In genomic region chr14:105203057-105203494, GRCh38 we compare ENCODE assay signal across 7 cellular contexts. TPM values are rescaled to one million over a fixed set of nuclear protein-coding genes. Genes with fewer than 3 reads are reported as not detected.
DNase-seq lines count a peak whose midpoint lies in the region; ATAC-seq and TF ChIP-seq lines count a peak whose summit lies in the region.

No MANE protein-coding gene starts in this region.

- CTCF ChIA-PET in activated CD4-positive, alpha-beta T cell treated with anti-CD3 and anti-CD28 coated beads, Interleukin-2, amount 10 ng/mL, durations not matched to agents 7 days and 5 days (lab: Charles Lee) = interaction anchor here (0.6 to 1.9 kb wide), 4 partner anchors 9 to 1640 kb away, joined by 3 to 4 read pairs (median 3); partner anchors contain the start of genes BAG5 and COA8

- peaks cover 9% of the 10 kb centered on the region for H3K27me3 Mint-ChIP-seq in activated CD4-positive, alpha-beta T cell treated with anti-CD3 and anti-CD28 coated beads, Interleukin-2, amount 10 ng/mL, durations not matched to agents 7 days and 5 days

- TF ChIP-seq CTCF in GM12875 (IDR thresholded peaks at IDR 0.05; ENCODE audit: borderline replicate concordance, insufficient read depth, low read depth, low read length) (peak; percentile 93), coronary artery (IDR thresholded peaks at IDR 0.05) (peak; percentile 92), lung (IDR thresholded peaks at IDR 0.05; ENCODE audit: control extremely low read depth, extremely low read depth) (peak; percentile 55)

- H3K4me3 ChIP-seq in GM12875 (ENCODE audit: low read depth, low read length) (no peak overlapping the region), coronary artery (no peak overlapping the region), lung (no peak overlapping the region)

- DNase-seq in NCI-H1930 (lab: John Stamatoyannopoulos, UW) (peak; percentile 18 to 62), coronary artery (ENCODE audit: low spot score) (no peak), lung (ENCODE audit: low spot score) (peak; percentile 77)
- peak; percentile 62 for DNase-seq in activated CD4-positive, alpha-beta T cell treated with anti-CD3 and anti-CD28 coated beads, Interleukin-2, amount 10 ng/mL, durations not matched to agents 7 days and 5 days
- DNase-seq in stimulated activated CD8-positive, alpha-beta memory T cell treated with anti-CD3 and anti-CD28 coated beads, Interleukin-2, amount 100 ng/mL, for 48 hours (ENCODE audit: low read depth in 2 of 2) = peak; percentile 53 to 57

- no peaks in the 10 kb centered on the region for H3K9me3 Mint-ChIP-seq in activated CD4-positive, alpha-beta T cell treated with anti-CD3 and anti-CD28 coated beads, Interleukin-2, amount 10 ng/mL, durations not matched to agents 7 days and 5 days

- 8 to 13% methylated on average over 14 to 18 of the region's 18 CpGs for WGBS in lung, 2 donors

- H3K27ac Mint-ChIP-seq in activated CD4-positive, alpha-beta T cell treated with anti-CD3 and anti-CD28 coated beads, Interleukin-2, amount 10 ng/mL, durations not matched to agents 7 days and 5 days = no peak overlapping the region

- no peaks in the 10 kb centered on the region for H3K36me3 Mint-ChIP-seq in activated CD4-positive, alpha-beta T cell treated with anti-CD3 and anti-CD28 coated beads, Interleukin-2, amount 10 ng/mL, durations not matched to agents 7 days and 5 days (ENCODE audit: low read depth)

- H3K4me1 ChIP-seq in lung (ENCODE audit: control insufficient read depth in 2 of 2, insufficient read depth in 2 of 2, low read length in 2 of 2) = peaks cover 0 to 23% of the 10 kb centered on the region in 2 donors

- H3K27me3 ChIP-seq in lung (ENCODE audit: control insufficient read depth, insufficient read depth) = no peaks in the 10 kb centered on the region

- POLR2A ChIA-PET in activated CD4-positive, alpha-beta T cell treated with anti-CD3 and anti-CD28 coated beads, Interleukin-2, amount 10 ng/mL, durations not matched to agents 7 days and 5 days (lab: Charles Lee) = no interaction called here

- H3K36me3 ChIP-seq in lung (ENCODE audit: control insufficient read depth in 2 of 2, insufficient read depth in 2 of 2, low read length in 2 of 2) = no peaks in the 10 kb centered on the region

- H3K4me1 Mint-ChIP-seq in activated CD4-positive, alpha-beta T cell treated with anti-CD3 and anti-CD28 coated beads, Interleukin-2, amount 10 ng/mL, durations not matched to agents 7 days and 5 days = peaks cover 12% of the 10 kb centered on the region

- H3K9me3 ChIP-seq in lung (ENCODE audit: control insufficient read depth in 2 of 2, insufficient read depth in 1 of 2, low read length in 1 of 2) = no peaks in the 10 kb centered on the region

- ATAC-seq in lung (ENCODE audit: insufficient read depth, low FRiP score) = peak; percentile 58
- no peak for ATAC-seq in HG03280 (IDR thresholded peaks at IDR 0.05; ENCODE audit: unreplicated experiment)

- no peak overlapping the region for H3K4me3 Mint-ChIP-seq in activated CD4-positive, alpha-beta T cell treated with anti-CD3 and anti-CD28 coated beads, Interleukin-2, amount 10 ng/mL, durations not matched to agents 7 days and 5 days

- H3K27ac ChIP-seq in coronary artery (no peak overlapping the region), lung (ENCODE audit: low read depth in 1 of 2, low read length in 1 of 2) (no peak overlapping the region)

RNA-seq across cellular contexts. Expression of gene NUDT14, which starts 22.0 kb away (rescaled TPM):
- 10 to 100 TPM; 18.3 to 21.4 TPM for total RNA-seq in activated CD4-positive, alpha-beta T cell treated with anti-CD3 and anti-CD28 coated beads, Interleukin-2, amount 10 ng/mL, durations not matched to agents 7 days and 5 days
- total RNA-seq in lung = 10 to 100 TPM; 29.8 to 80.7 TPM
- polyA plus RNA-seq in lung = 10 to 100 TPM; 27.7 to 72.7 TPM

RNA-seq across cellular contexts. Expression of gene JAG2, which starts 34.5 kb away (rescaled TPM):
- total RNA-seq in activated CD4-positive, alpha-beta T cell treated with anti-CD3 and anti-CD28 coated beads, Interleukin-2, amount 10 ng/mL, durations not matched to agents 7 days and 5 days = 1 to 10 TPM; 1.5 TPM
- total RNA-seq in lung = 10 to 100 TPM; 32.1 to 35.1 TPM
- polyA plus RNA-seq in lung = 10 to 100 TPM; 14.1 to 23.6 TPM

RNA-seq across cellular contexts. Expression of gene BTBD6, which starts 45.3 kb away (rescaled TPM):
- 10 to 100 TPM; 43.7 to 43.9 TPM for total RNA-seq in activated CD4-positive, alpha-beta T cell treated with anti-CD3 and anti-CD28 coated beads, Interleukin-2, amount 10 ng/mL, durations not matched to agents 7 days and 5 days
- 10 to 100 TPM; 44.2 to 51.4 TPM for total RNA-seq in lung
- 10 to 100 TPM; 30.9 to 54.1 TPM for polyA plus RNA-seq in lung

Comparison
In these comparisons a context has a peak if more than half of its experiments do, and no peak if none do; other contexts are left out.
1. RNA of gene JAG2, which starts 34.5 kb away (total RNA-seq): 32.1 to 35.1 TPM in lung; 1.5 TPM in activated CD4-positive, alpha-beta T cell treated with anti-CD3 and anti-CD28 coated beads, Interleukin-2, amount 10 ng/mL, durations not matched to agents 7 days and 5 days; every median in the first group is over 10 times any median in the second.
2. Peak in every context shown above with its lines, with median percentiles within 50 percentile points of each other: CTCF ChIP-seq.